Comparison of ENCODE assay signal across 1 cellular context in the genomic region with DNA sequence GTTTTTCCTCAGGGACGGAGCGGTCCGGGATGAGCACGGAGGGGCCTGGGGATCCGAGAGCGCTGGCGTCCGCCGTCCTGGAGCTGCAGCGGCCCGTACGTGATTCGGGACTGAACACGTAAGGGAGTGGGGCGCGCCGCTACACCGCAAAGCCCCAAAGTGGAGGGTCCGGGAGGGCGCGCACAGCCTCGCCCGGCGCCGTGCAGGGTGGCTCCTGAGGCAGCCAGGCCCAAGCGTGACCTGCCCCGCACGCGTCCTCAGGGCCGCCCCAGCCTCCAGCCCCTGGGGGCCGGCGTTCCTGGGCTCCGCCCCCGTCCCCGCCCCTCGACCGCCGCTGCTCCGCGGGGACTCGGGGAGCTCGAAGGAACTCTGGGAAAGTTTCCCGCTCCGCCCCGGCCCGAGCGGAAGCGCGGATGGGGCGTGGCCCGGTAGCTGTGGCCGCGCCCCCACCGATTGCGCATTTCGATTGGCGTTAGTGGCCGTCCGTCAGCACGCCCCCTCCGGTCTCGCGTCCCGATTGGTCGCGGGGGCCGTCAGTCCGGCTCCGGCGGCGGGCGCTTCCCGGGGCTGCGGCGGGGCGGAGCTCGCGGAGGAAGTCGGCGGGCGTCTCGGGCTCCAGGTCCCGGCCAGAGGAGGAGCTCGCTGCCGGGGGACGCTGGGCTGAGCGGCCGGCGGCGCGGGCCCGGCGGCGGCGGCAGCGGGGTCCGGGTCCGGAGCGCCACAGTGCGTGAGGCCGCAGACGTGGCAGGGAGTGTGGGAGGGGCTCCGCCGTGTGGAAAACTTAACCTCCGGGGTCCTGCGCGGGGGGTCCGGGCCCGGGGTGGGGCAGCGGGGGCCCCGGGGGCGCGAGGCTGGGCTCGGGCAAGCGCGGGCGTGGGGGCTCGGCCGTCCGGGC.
TF ChIP-seq lines count a peak whose summit lies in the region.

A gene (minus strand): TSS at position 270 of the 895 bp plus-strand sequence. CDS start 539 bp downstream, outside the sequence.
A gene (plus strand): TSS at position 620 of the 895 bp plus-strand sequence. CDS start 103 bp downstream, at position 723.

TF ChIP-seq in neural cell, 6 proteins besides CTCF, POLR2A, EP300 and RAD21 (continued from another document):
- TF ChIP-seq, protein P1, sequence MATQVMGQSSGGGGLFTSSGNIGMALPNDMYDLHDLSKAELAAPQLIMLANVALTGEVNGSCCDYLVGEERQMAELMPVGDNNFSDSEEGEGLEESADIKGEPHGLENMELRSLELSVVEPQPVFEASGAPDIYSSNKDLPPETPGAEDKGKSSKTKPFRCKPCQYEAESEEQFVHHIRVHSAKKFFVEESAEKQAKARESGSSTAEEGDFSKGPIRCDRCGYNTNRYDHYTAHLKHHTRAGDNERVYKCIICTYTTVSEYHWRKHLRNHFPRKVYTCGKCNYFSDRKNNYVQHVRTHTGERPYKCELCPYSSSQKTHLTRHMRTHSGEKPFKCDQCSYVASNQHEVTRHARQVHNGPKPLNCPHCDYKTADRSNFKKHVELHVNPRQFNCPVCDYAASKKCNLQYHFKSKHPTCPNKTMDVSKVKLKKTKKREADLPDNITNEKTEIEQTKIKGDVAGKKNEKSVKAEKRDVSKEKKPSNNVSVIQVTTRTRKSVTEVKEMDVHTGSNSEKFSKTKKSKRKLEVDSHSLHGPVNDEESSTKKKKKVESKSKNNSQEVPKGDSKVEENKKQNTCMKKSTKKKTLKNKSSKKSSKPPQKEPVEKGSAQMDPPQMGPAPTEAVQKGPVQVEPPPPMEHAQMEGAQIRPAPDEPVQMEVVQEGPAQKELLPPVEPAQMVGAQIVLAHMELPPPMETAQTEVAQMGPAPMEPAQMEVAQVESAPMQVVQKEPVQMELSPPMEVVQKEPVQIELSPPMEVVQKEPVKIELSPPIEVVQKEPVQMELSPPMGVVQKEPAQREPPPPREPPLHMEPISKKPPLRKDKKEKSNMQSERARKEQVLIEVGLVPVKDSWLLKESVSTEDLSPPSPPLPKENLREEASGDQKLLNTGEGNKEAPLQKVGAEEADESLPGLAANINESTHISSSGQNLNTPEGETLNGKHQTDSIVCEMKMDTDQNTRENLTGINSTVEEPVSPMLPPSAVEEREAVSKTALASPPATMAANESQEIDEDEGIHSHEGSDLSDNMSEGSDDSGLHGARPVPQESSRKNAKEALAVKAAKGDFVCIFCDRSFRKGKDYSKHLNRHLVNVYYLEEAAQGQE (IDR thresholded peaks at IDR 0.05; ENCODE audit: borderline replicate concordance) = no peak
